Comparison of ENCODE assay signal across 1 cellular context in genomic region chr1:32775640-32776337, GRCh38.
TF ChIP-seq lines count a peak whose summit lies in the region.

No MANE protein-coding gene starts in this region.

TF ChIP-seq in HCT116, 20 proteins besides CTCF, POLR2A, EP300 and RAD21 (continued from another document):
- TF ChIP-seq REST (IDR thresholded peaks at IDR 0.05; ENCODE audit: low read depth) (no peak), JUND (IDR thresholded peaks at IDR 0.05) (no peak), SRF (IDR thresholded peaks at IDR 0.05; ENCODE audit: low read depth) (no peak)
